Comparison of ENCODE assay signal across 14 cellular contexts in the genomic region with DNA sequence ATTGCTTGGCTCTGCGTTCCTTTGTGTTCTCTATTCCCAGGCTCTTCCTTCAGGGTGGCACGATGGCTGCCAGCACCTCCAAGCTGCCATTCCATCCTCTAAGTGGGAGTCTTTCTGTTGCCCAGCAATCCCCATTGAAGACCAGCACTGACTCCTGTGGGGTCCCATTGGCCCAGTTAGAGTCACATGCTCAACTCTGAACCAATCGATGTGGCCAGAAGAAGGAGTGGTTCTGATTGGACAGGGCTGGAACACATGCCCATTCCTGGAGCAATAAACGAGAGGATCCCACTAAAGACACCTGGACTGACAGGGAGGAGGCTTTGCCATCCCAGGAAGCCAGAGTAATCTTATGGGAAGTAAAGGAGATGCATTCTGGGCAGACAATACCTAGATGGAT.
A peak's percentile ranks its signal among the peaks of the same experiment; 100 is the strongest.
DNase-seq lines count a peak whose midpoint lies in the region; ATAC-seq and TF ChIP-seq lines count a peak whose summit lies in the region.
"Had no signal": no experiment of that assay in that cellular context is flagged by ENCODE, and none has a peak within 500 bp of the region (broad histone marks: within the 10 kb centered on the region; RNA-seq: fewer than 3 reads in every experiment).

No MANE protein-coding gene starts in this region.

- H3K36me3 ChIP-seq in SK-N-SH (replicated peaks in 1 of 2; ENCODE audit: control insufficient read depth in 1 of 2, insufficient read depth in 2 of 2, low read length in 1 of 2) (no peaks in the 10 kb centered on the region), mesendoderm (ENCODE audit: control insufficient read depth, insufficient read depth, low read length) (no peaks in the 10 kb centered on the region)

- POLR2A ChIA-PET in SK-N-SH (lab: Yijun Ruan, JAX), result no interaction called here
- POLR2A ChIA-PET in WTC11 (lab: Charles Lee), result no interaction called here

- H3K23ac ChIP-seq in mesendoderm (ENCODE audit: low read length), result no peak overlapping the region

- 23% methylated on average over 4 of the region's 4 CpGs for WGBS in SK-N-SH (ENCODE audit: low lambda C conversion rate)
- no CpG with 5 or more reads among the region's 4 CpGs for WGBS in mesendoderm (ENCODE audit: extremely low coverage, insufficient coverage, low lambda C conversion rate)
- 75% methylated on average over 4 of the region's 4 CpGs for WGBS in lower leg skin, 2 donors

- peaks cover 13% of the 10 kb centered on the region for H3K27me3 Mint-ChIP-seq in WTC11 (ENCODE audit: low read depth)

- TF ChIP-seq CTCF in SK-N-SH (IDR thresholded peaks at IDR 0.05), result no peak
- no peak for TF ChIP-seq CTCF in WTC11 (IDR thresholded peaks at IDR 0.05)
- no peak for TF ChIP-seq CTCF in lower leg skin (IDR thresholded peaks at IDR 0.05)
- no peak for TF ChIP-seq CTCF in omental fat pad (IDR thresholded peaks at IDR 0.05)

- H3K27me3 ChIP-seq in SK-N-SH (ENCODE audit: insufficient read depth) (no peaks in the 10 kb centered on the region), mesendoderm (ENCODE audit: insufficient read depth, low read length, poor library complexity) (no peaks in the 10 kb centered on the region)

- no peak overlapping the region for H2BK5ac ChIP-seq in mesendoderm (ENCODE audit: low read length)

- H3F3A ChIP-seq in SK-N-SH (replicated peaks; ENCODE audit: insufficient read depth), result no peaks in the 10 kb centered on the region

- H3K4me1 ChIP-seq in SK-N-SH (ENCODE audit: control insufficient read depth in 1 of 2, insufficient read depth in 2 of 2, low read depth in 1 of 2, low read length in 1 of 2) (peaks cover 0 to 2% of the 10 kb centered on the region in 2 experiments; a peak in 1 of 4 replicates), mesendoderm (ENCODE audit: control insufficient read depth, low read depth, low read length) (peaks cover 9% of the 10 kb centered on the region)

- H3K9ac ChIP-seq in SK-N-SH, result no peak overlapping the region
- no peak overlapping the region for H3K9ac ChIP-seq in mesendoderm (ENCODE audit: low read length)

- no peak overlapping the region for H3K4me2 ChIP-seq in SK-N-SH
- H3K4me2 ChIP-seq in mesendoderm (ENCODE audit: low read length), result no peak overlapping the region

- no peak for TF ChIP-seq RAD21 in SK-N-SH (IDR thresholded peaks at IDR 0.05; ENCODE audit: low read length)

- ATAC-seq in SK-N-SH treated with all-trans-retinoic acid at 6 μM for 48 hours (no peak), WTC11 (no peak), GM21528 (IDR thresholded peaks at IDR 0.05; ENCODE audit: low FRiP score, unreplicated experiment) (no peak), omental fat pad (ENCODE audit: low FRiP score) (no peak)

- peaks cover 3% of the 10 kb centered on the region; the same call in 1 of the 2 replicates for H3K9me3 Mint-ChIP-seq in WTC11

- no peak overlapping the region for H3K27ac ChIP-seq in SK-N-SH (ENCODE audit: low read depth in 2 of 2, low read length in 1 of 2)
- no peak overlapping the region for H3K27ac ChIP-seq in mesendoderm (ENCODE audit: low read depth, low read length)
- H3K27ac ChIP-seq: HL-60 had no signal

- no peak overlapping the region for H3K4ac ChIP-seq in mesendoderm (ENCODE audit: low read depth, low read length)

- H3K4me1 Mint-ChIP-seq in WTC11, result peaks cover 15% of the 10 kb centered on the region
- H3K4me1 Mint-ChIP-seq: CD4-positive, alpha-beta memory T cell had no signal

- H3K79me1 ChIP-seq in mesendoderm (ENCODE audit: low read length), result no peaks in the 10 kb centered on the region

- intact Hi-C loops in lower leg skin (cut with DNase I; ENCODE audit: low total_unique reads), result no loop called here

- H3K9me2 ChIP-seq in SK-N-SH, result no peaks in the 10 kb centered on the region

- no peak overlapping the region for H3K4me3 ChIP-seq in SK-N-SH (ENCODE audit: low read depth in 2 of 2, low read length in 1 of 2)
- H3K4me3 ChIP-seq in mesendoderm (ENCODE audit: low read length), result no peak overlapping the region
- no peak overlapping the region for H3K4me3 ChIP-seq in lower leg skin (ENCODE audit: low read depth, poor library complexity, severe bottlenecking)

- H3K27ac Mint-ChIP-seq in WTC11, result no peak overlapping the region
- H3K27ac Mint-ChIP-seq: CD4-positive, alpha-beta memory T cell had no signal

- TF ChIP-seq EP300 in SK-N-SH (IDR thresholded peaks at IDR 0.05; ENCODE audit: borderline replicate concordance in 1 of 2, low read depth in 1 of 2, low read length in 1 of 2), result no peak

- no peak overlapping the region for H3K18ac ChIP-seq in mesendoderm (ENCODE audit: low read length)

- CTCF ChIA-PET in SK-N-SH (lab: Yijun Ruan, JAX) (interaction anchor here (1.4 kb wide), 1 partner anchor 25 kb away, joined by 5 read pairs; no protein-coding TSS in a partner anchor), WTC11 (lab: Charles Lee) (no interaction called here)

- no peak overlapping the region for H2AFZ ChIP-seq in SK-N-SH (ENCODE audit: low read depth)

- H2AK5ac ChIP-seq in mesendoderm (ENCODE audit: low read length), result no peak overlapping the region

- H3K56ac ChIP-seq in mesendoderm (ENCODE audit: low read length), result no peak overlapping the region

- no peak overlapping the region for H2BK15ac ChIP-seq in mesendoderm (replicated peaks; ENCODE audit: low read depth)

- DNase-seq in SK-N-SH (peak; percentile 22), WTC11 (ENCODE audit: low spot score) (no peak), mesendoderm (peak; percentile 54), lower leg skin (ENCODE audit: low spot score in 2 of 2) (no peak), omental fat pad (ENCODE audit: low spot score) (no peak)
- DNase-seq: 8988T; CD4-positive, alpha-beta memory T cell; DMS153; DND-41; GDM1; KBM-7 had no signal

- H4K5ac ChIP-seq in mesendoderm (ENCODE audit: low read length), result no peak overlapping the region

- H2BK120ac ChIP-seq in mesendoderm (ENCODE audit: low read depth, low read length), result no peak overlapping the region

- no peaks in the 10 kb centered on the region for H3K79me2 ChIP-seq in SK-N-SH (ENCODE audit: insufficient read depth)
- H3K79me2 ChIP-seq in mesendoderm (ENCODE audit: control insufficient read depth, insufficient read depth, low read length), result no peaks in the 10 kb centered on the region

- no peaks in the 10 kb centered on the region for H4K20me1 ChIP-seq in SK-N-SH (ENCODE audit: insufficient read depth)

- no peak overlapping the region for H4K8ac ChIP-seq in mesendoderm (ENCODE audit: low read depth, low read length)

- H3K36me3 Mint-ChIP-seq in WTC11, result no peaks in the 10 kb centered on the region
- H3K36me3 Mint-ChIP-seq: CD4-positive, alpha-beta memory T cell had no signal

- H3K9me3 ChIP-seq in SK-N-SH, result no peaks in the 10 kb centered on the region

- no peak overlapping the region for H3K4me3 Mint-ChIP-seq in WTC11
- H3K4me3 Mint-ChIP-seq: CD4-positive, alpha-beta memory T cell had no signal

- TF ChIP-seq POLR2A in lower leg skin (IDR thresholded peaks at IDR 0.05), result no peak

TF ChIP-seq in SK-N-SH, 30 proteins besides CTCF, POLR2A, EP300 and RAD21 (continues in another document):
- TF ChIP-seq GABPA (IDR thresholded peaks at IDR 0.05; ENCODE audit: low read depth) (no peak), FOSL2 (IDR thresholded peaks at IDR 0.05; ENCODE audit: borderline replicate concordance, low read depth) (no peak), TEAD4 (IDR thresholded peaks at IDR 0.05; ENCODE audit: borderline replicate concordance, insufficient read depth) (no peak), SMC3 (IDR thresholded peaks at IDR 0.05; ENCODE audit: low read depth, low read length) (no peak)
- TF ChIP-seq, protein P1, sequence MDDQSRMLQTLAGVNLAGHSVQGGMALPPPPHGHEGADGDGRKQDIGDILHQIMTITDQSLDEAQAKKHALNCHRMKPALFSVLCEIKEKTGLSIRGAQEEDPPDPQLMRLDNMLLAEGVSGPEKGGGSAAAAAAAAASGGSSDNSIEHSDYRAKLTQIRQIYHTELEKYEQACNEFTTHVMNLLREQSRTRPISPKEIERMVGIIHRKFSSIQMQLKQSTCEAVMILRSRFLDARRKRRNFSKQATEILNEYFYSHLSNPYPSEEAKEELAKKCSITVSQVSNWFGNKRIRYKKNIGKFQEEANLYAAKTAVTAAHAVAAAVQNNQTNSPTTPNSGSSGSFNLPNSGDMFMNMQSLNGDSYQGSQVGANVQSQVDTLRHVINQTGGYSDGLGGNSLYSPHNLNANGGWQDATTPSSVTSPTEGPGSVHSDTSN (IDR thresholded peaks at IDR 0.05), result no peak

TF ChIP-seq in SK-N-SH treated with all-trans-retinoic acid at 6 μM for 48 hours, 23 proteins besides CTCF, POLR2A, EP300 and RAD21 (continues in another document):
- TF ChIP-seq TOX (CRISPR knock-in tag; IDR thresholded peaks at IDR 0.05; ENCODE audit: borderline replicate concordance) (no peak), ESRRG (CRISPR knock-in tag; IDR thresholded peaks at IDR 0.05) (no peak), ISL1 (CRISPR knock-in tag; IDR thresholded peaks at IDR 0.05) (no peak), OSR1 (CRISPR knock-in tag; IDR thresholded peaks at IDR 0.05) (no peak)
- TF ChIP-seq, protein P2, sequence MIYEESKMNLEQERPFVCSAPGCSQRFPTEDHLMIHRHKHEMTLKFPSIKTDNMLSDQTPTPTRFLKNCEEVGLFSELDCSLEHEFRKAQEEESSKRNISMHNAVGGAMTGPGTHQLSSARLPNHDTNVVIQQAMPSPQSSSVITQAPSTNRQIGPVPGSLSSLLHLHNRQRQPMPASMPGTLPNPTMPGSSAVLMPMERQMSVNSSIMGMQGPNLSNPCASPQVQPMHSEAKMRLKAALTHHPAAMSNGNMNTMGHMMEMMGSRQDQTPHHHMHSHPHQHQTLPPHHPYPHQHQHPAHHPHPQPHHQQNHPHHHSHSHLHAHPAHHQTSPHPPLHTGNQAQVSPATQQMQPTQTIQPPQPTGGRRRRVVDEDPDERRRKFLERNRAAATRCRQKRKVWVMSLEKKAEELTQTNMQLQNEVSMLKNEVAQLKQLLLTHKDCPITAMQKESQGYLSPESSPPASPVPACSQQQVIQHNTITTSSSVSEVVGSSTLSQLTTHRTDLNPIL (CRISPR knock-in tag; IDR thresholded peaks at IDR 0.05; ENCODE audit: low read depth), result no peak

TF ChIP-seq in WTC11, 78 proteins besides CTCF, POLR2A, EP300 and RAD21 (continues in another document):
- TF ChIP-seq, protein P3, sequence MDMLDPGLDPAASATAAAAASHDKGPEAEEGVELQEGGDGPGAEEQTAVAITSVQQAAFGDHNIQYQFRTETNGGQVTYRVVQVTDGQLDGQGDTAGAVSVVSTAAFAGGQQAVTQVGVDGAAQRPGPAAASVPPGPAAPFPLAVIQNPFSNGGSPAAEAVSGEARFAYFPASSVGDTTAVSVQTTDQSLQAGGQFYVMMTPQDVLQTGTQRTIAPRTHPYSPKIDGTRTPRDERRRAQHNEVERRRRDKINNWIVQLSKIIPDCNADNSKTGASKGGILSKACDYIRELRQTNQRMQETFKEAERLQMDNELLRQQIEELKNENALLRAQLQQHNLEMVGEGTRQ (CRISPR knock-in tag; IDR thresholded peaks at IDR 0.05), result peak; percentile 55

Comparison
In these comparisons a context has a peak if more than half of its experiments do, and no peak if none do; other contexts are left out.
1. DNase-seq: peak in SK-N-SH (single experiment) and mesendoderm (single experiment); none in WTC11 (single experiment), lower leg skin (0 of 2) and omental fat pad (single experiment).